ENCODE assay signal across 19 cellular contexts in genomic region chr15:89423981-89424380, GRCh38.
DNase-seq lines count a peak whose midpoint lies in the region; ATAC-seq and TF ChIP-seq lines count a peak whose summit lies in the region.
"Had no signal": no experiment of that assay in that cellular context is flagged by ENCODE, and none has a peak within 500 bp of the region (broad histone marks: within the 10 kb centered on the region; RNA-seq: fewer than 3 reads in every experiment).

No MANE protein-coding gene starts in this region.

- no peaks in the 10 kb centered on the region for H3K36me3 Mint-ChIP-seq in brain
- H3K36me3 Mint-ChIP-seq: CD8-positive, alpha-beta memory T cell had no signal

- H3K9me3 ChIP-seq in OCI-LY1 (ENCODE audit: low read length) = no peaks in the 10 kb centered on the region
- H3K9me3 ChIP-seq: MG63, SK-N-SH had no signal

- H3K36me3 ChIP-seq in OCI-LY1 (ENCODE audit: insufficient read depth, low read length) = no peaks in the 10 kb centered on the region
- H3K36me3 ChIP-seq: MG63 had no signal

- H2AFZ ChIP-seq in OCI-LY1 (ENCODE audit: low read length) = no peak overlapping the region

- intact Hi-C loops in sciatic nerve (cut with DNase I) = no loop called here

- H3K4me3 ChIP-seq in OCI-LY1 (ENCODE audit: low read depth, low read length, poor library complexity, severe bottlenecking) = no peak overlapping the region
- H3K4me3 ChIP-seq: MG63 had no signal

- DNase-seq in NCI-H146 (lab: John Stamatoyannopoulos, UW) (peak; percentile 62), NCI-H146 treated with DMSO at 0.1 percent for 48 hours (lab: John Stamatoyannopoulos, UW; ENCODE audit: unreplicated experiment) (no peak), sciatic nerve (ENCODE audit: low spot score) (no peak), amygdala (lab: John Stamatoyannopoulos, UW) (no peak)
- DNase-seq: CD8-positive, alpha-beta memory T cell; H7; MG63; NCI-H1694 treated with DMSO at 0.1 percent for 48 hours; NCI-H2081 treated with DMSO at 0.1 percent for 48 hours; NCI-H446; NCI-H526 treated with DMSO at 0.1 percent for 48 hours; PC-3; SHP77; SK-N-SH had no signal

- ATAC-seq in GM19463 (IDR thresholded peaks at IDR 0.05; ENCODE audit: unreplicated experiment) (no peak), sciatic nerve (no peak), GM18907 (IDR thresholded peaks at IDR 0.05; ENCODE audit: unreplicated experiment) (no peak)
- ATAC-seq: PC-3 had no signal

- no peaks in the 10 kb centered on the region for H3K27me3 ChIP-seq in OCI-LY1 (ENCODE audit: insufficient read depth, low read length)
- H3K27me3 ChIP-seq: MG63 had no signal

- no peak overlapping the region for H3K9ac ChIP-seq in OCI-LY1 (ENCODE audit: low read length)
- H3K9ac ChIP-seq: SK-N-SH had no signal

- H4K20me1 ChIP-seq in OCI-LY1 (ENCODE audit: insufficient read depth, low read length) = no peaks in the 10 kb centered on the region

- no peak overlapping the region for H3K4me3 Mint-ChIP-seq in brain
- H3K4me3 Mint-ChIP-seq: CD8-positive, alpha-beta memory T cell had no signal

- peaks cover 0 to 12% (median 0%) of the 10 kb centered on the region in 5 experiments for H3K9me3 Mint-ChIP-seq in brain
- H3K9me3 Mint-ChIP-seq: CD8-positive, alpha-beta memory T cell had no signal

- no peaks in the 10 kb centered on the region for H3K9me2 ChIP-seq in OCI-LY1 (ENCODE audit: low read depth, low read length)
- H3K9me2 ChIP-seq: SK-N-SH had no signal

- peaks cover 7% of the 10 kb centered on the region for H3K27me3 Mint-ChIP-seq in brain

- no peaks in the 10 kb centered on the region for H3K79me2 ChIP-seq in OCI-LY1 (ENCODE audit: insufficient read depth, low read length)

- H3K4me1 Mint-ChIP-seq in brain = peaks cover 27% of the 10 kb centered on the region
- H3K4me1 Mint-ChIP-seq: CD8-positive, alpha-beta memory T cell had no signal

- no peaks in the 10 kb centered on the region for H3F3A ChIP-seq in OCI-LY1 (ENCODE audit: insufficient read depth, low read length)

- no peaks in the 10 kb centered on the region for H3K4me1 ChIP-seq in OCI-LY1 (ENCODE audit: insufficient read depth, low read length, severe bottlenecking)

- no peak overlapping the region for H3K4me2 ChIP-seq in OCI-LY1 (ENCODE audit: low read length)
- H3K4me2 ChIP-seq: SK-N-SH had no signal

- peak overlapping the region in 4 of 5 experiments; percentile 48 to 75 (median 65) for H3K27ac Mint-ChIP-seq in brain
- H3K27ac Mint-ChIP-seq: CD8-positive, alpha-beta memory T cell had no signal

- TF ChIP-seq CTCF in OCI-LY1 (IDR thresholded peaks at IDR 0.05; ENCODE audit: low read length) = 0 out of 2 replicates have a peak, but pooled peaks have one; percentile 7
- no peak for TF ChIP-seq CTCF in brain (conservative IDR thresholded peaks at IDR 0.05)

- H3K27ac ChIP-seq in OCI-LY1 (ENCODE audit: low read depth, low read length, poor library complexity, severe bottlenecking) = no peak overlapping the region
- H3K27ac ChIP-seq: C4-2B had no signal
